Comparison of ENCODE assay signal across 8 cellular contexts in genomic region chr12:66169221-66170170, GRCh38. TPM values are rescaled to one million over a fixed set of nuclear protein-coding genes. Genes with fewer than 3 reads are reported as not detected.
DNase-seq lines count a peak whose midpoint lies in the region; ATAC-seq lines count a peak whose summit lies in the region.

Gene TMBIM4, minus strand, starts transcription at chr12:66169996. Its CDS starts 45 bp downstream, at chr12:66169951.

- H3K27ac Mint-ChIP-seq in IgD-negative memory B cell: peak within 1 kb of the TSS; percentile 89 to 100 (median 99)

- peaks cover 13% of the 10 kb centered on the region for H3K36me3 Mint-ChIP-seq in IgD-negative memory B cell

- peak within 1 kb of the TSS; percentile 90 to 98 (median 98) for H3K4me3 Mint-ChIP-seq in IgD-negative memory B cell

- peaks cover 26 to 36% (median 34%) of the 10 kb centered on the region in 3 donors for H3K4me1 Mint-ChIP-seq in IgD-negative memory B cell

- peak; percentile 85 for ATAC-seq in GM21529 (IDR thresholded peaks at IDR 0.05; ENCODE audit: unreplicated experiment)

- DNase-seq in DMS153 treated with DMSO at 0.1 percent for 48 hours (lab: John Stamatoyannopoulos, UW; ENCODE audit: unreplicated experiment) (peak; percentile 83), OCI-M1 (lab: John Stamatoyannopoulos, UW) (peak; percentile 95), activated T-cell treated with anti-CD3 and anti-CD28 coated beads for 24 hours (ENCODE audit: low read depth) (peak; percentile 84), epithelial cell of prostate (ENCODE audit: low read depth, low spot score) (peak; percentile 51), mucosa of gallbladder (ENCODE audit: low spot score) (peak; percentile 89)
- DNase-seq in stimulated activated CD8-positive, alpha-beta memory T cell treated with anti-CD3 and anti-CD28 coated beads, Interleukin-4, amount 100 ng/mL, for 4 hours (ENCODE audit: low read depth in 2 of 2, low spot score in 1 of 2): peak; percentile 62 to 76

- H3K27ac ChIP-seq in epithelial cell of prostate: peak within 1 kb of the TSS; percentile 99

- H3K9me3 Mint-ChIP-seq in IgD-negative memory B cell: no peaks in the 10 kb centered on the region

- no peaks in the 10 kb centered on the region for H3K27me3 Mint-ChIP-seq in IgD-negative memory B cell

RNA-seq across cellular contexts. Expression of gene TMBIM4, which starts in this region (rescaled TPM):
- polyA plus RNA-seq in IgD-negative memory B cell: 324 TPM
- 122 TPM for total RNA-seq in mucosa of gallbladder

Comparison
In these comparisons a context has a peak if more than half of its experiments do, and no peak if none do; other contexts are left out.
1. Peak in every context shown above with its lines: DNase-seq, ATAC-seq and H3K27ac ChIP-seq.